7 cellular contexts compared by ENCODE assay signal in genomic region chr7:141649865-141650499, GRCh38. TPM values are rescaled to one million over a fixed set of nuclear protein-coding genes. Genes with fewer than 3 reads are reported as not detected.
DNase-seq lines count a peak whose midpoint lies in the region; ATAC-seq, FAIRE-seq and TF ChIP-seq lines count a peak whose summit lies in the region.

No MANE protein-coding gene starts in this region.

- dilution Hi-C loops in keratinocyte (cut with MboI; ENCODE audit: extremely low pct_ligation_motif_present, low sequenced_read_pairs), result no loop called here

- peak overlapping the region; percentile 32; the same call in 1 of the 2 replicates for H3K27ac ChIP-seq in GM23248
- no peak overlapping the region for H3K27ac ChIP-seq in Panc1 (ENCODE audit: low read length)
- peak overlapping the region; percentile 27 for H3K27ac ChIP-seq in caudate nucleus (ENCODE audit: low read depth, low read length)
- H3K27ac ChIP-seq in keratinocyte (ENCODE audit: control insufficient read depth, insufficient read depth, low read length), result no peak overlapping the region

- FAIRE-seq in keratinocyte (lab: Jason Lieb, UNC), result peak; percentile 77

- WGBS in GM23248 (ENCODE audit: low coverage in 1 of 2, low lambda C conversion rate in 2 of 2, missing lambda C conversion rate in 2 of 2), 2 experiments, result 14 to 23% methylated on average over 4 of the region's 4 CpGs

- POLR2A ChIA-PET in GM10248 (lab: Yijun Ruan, JAX) (no interaction called here), Panc1 (lab: Charles Lee) (no interaction called here)

- H3K79me2 ChIP-seq in GM23248 (ENCODE audit: insufficient read depth), result no peaks in the 10 kb centered on the region
- H3K79me2 ChIP-seq in keratinocyte (ENCODE audit: control insufficient read depth, insufficient read depth, low read length), result no peaks in the 10 kb centered on the region

- ATAC-seq in Panc1, result peak; percentile 94

- H3K4me1 ChIP-seq in GM23248 (ENCODE audit: insufficient read depth) (no peaks in the 10 kb centered on the region), Panc1 (ENCODE audit: control insufficient read depth, insufficient read depth, low read length) (no peaks in the 10 kb centered on the region), keratinocyte (ENCODE audit: control insufficient read depth, extremely low read depth, insufficient read depth, low read length) (no peaks in the 10 kb centered on the region)

- H2AFZ ChIP-seq in GM23248 (no peak overlapping the region), keratinocyte (ENCODE audit: control insufficient read depth, low read length) (no peak overlapping the region)

- no peak overlapping the region for H3K9ac ChIP-seq in GM23248
- H3K9ac ChIP-seq in keratinocyte (ENCODE audit: control insufficient read depth, extremely low read depth, insufficient read depth, low read length), result no peak overlapping the region

- no peaks in the 10 kb centered on the region for H4K20me1 ChIP-seq in GM23248 (ENCODE audit: insufficient read depth)
- no peaks in the 10 kb centered on the region for H4K20me1 ChIP-seq in keratinocyte (ENCODE audit: control insufficient read depth, extremely low read depth, insufficient read depth, low read length)

- TF ChIP-seq CTCF in GM10248 (IDR thresholded peaks at IDR 0.05; ENCODE audit: control extremely low read depth, extremely low read depth, low read depth, missing control alignments) (peak; percentile 72), LNCAP (IDR thresholded peaks at IDR 0.05) (peak; percentile 95), Panc1 (IDR thresholded peaks at IDR 0.05) (peak; percentile 87), keratinocyte (optimal IDR thresholded peaks at IDR 0.05 in 1 of 3, IDR thresholded peaks at IDR 0.05 in 1 of 3, conservative IDR thresholded peaks at IDR 0.05 in 1 of 3; ENCODE audit: extremely low read depth in 1 of 3, insufficient read depth in 2 of 3, low read length in 3 of 3) (peak; percentile 81 to 87 (median 83))

- BruUV-seq in Panc1 (replicated peaks; lab: Mats Ljungman, UMichigan), result no TSS peak

- H3K36me3 ChIP-seq in GM23248 (ENCODE audit: low read depth), result peaks cover 9% of the 10 kb centered on the region
- H3K36me3 ChIP-seq in Panc1 (ENCODE audit: control insufficient read depth, insufficient read depth, low read length), result no peaks in the 10 kb centered on the region; the same call in 1 of the 2 replicates
- peaks cover 6 to 11% of the 10 kb centered on the region in 2 experiments for H3K36me3 ChIP-seq in keratinocyte (ENCODE audit: control insufficient read depth in 2 of 2, extremely low read depth in 1 of 2, insufficient read depth in 2 of 2, low read length in 2 of 2)

- no peaks in the 10 kb centered on the region for H3K9me2 ChIP-seq in GM23248 (ENCODE audit: insufficient read depth)

- H3K27me3 ChIP-seq in GM23248 (replicated peaks; ENCODE audit: insufficient read depth) (no peaks in the 10 kb centered on the region), Panc1 (ENCODE audit: control insufficient read depth, insufficient read depth, low read length) (no peaks in the 10 kb centered on the region), keratinocyte (ENCODE audit: control insufficient read depth, extremely low read depth, insufficient read depth, low read length) (no peaks in the 10 kb centered on the region)

- no peaks in the 10 kb centered on the region for H3K9me1 ChIP-seq in keratinocyte (ENCODE audit: control insufficient read depth, extremely low read depth, insufficient read depth, low read length)

- H3K9me3 ChIP-seq in GM23248 (ENCODE audit: low read depth), result no peaks in the 10 kb centered on the region
- no peaks in the 10 kb centered on the region for H3K9me3 ChIP-seq in Panc1 (ENCODE audit: control insufficient read depth, insufficient read depth, low read depth, low read length)
- H3K9me3 ChIP-seq in keratinocyte (ENCODE audit: control insufficient read depth, low read depth, low read length), result no peaks in the 10 kb centered on the region

- H3K4me2 ChIP-seq in GM23248 (ENCODE audit: unreplicated experiment) (no peak overlapping the region), keratinocyte (ENCODE audit: control insufficient read depth, extremely low read depth, insufficient read depth, low read depth, low read length) (no peak overlapping the region)

- in situ Hi-C loops in GM23248 (cut with MboI) (no loop called here), Panc1 (cut with HindIII; ENCODE audit: low pct_unique_long_range_greater_than_20kb, low sequenced_read_pairs) (no loop called here)

- DNase-seq in GM10248 (ENCODE audit: extremely low spot score), result peak; percentile 43
- peak; percentile 93 for DNase-seq in GM23248
- DNase-seq in Panc1 (ENCODE audit: low read depth, low spot score), result peak; percentile 42
- peak in 51 of 61 donors; percentile 27 to 94 (median 62) for DNase-seq in caudate nucleus (lab: John Stamatoyannopoulos, UW)
- peak; percentile 15 for DNase-seq in keratinocyte (ENCODE audit: low read depth, low spot score)
- peak; percentile 0 for DNase-seq in stimulated activated naive CD4-positive, alpha-beta T cell treated with Interleukin-2 at 50 U/mL for 16 hours (lab: John Stamatoyannopoulos, UW)

- no peak overlapping the region for H3K4me3 ChIP-seq in GM23248
- H3K4me3 ChIP-seq in Panc1 (ENCODE audit: low read depth in 2 of 2, low read length in 2 of 2), result no peak overlapping the region
- H3K4me3 ChIP-seq in keratinocyte (ENCODE audit: control insufficient read depth in 2 of 3, extremely low read depth in 1 of 3, insufficient read depth in 2 of 3, low read depth in 1 of 3, low read length in 3 of 3), result no peak overlapping the region

- intact Hi-C loops in Panc1 (cut with micrococcal nuclease; ENCODE audit: unreplicated experiment), result loop anchor here (5.0 kb wide), 3 partner anchors 87 to 137 kb away; partner anchors contain the start of gene SSBP1

- peaks cover 5% of the 10 kb centered on the region for H3F3A ChIP-seq in GM23248 (ENCODE audit: insufficient read depth)

- CTCF ChIA-PET in GM10248 (lab: Yijun Ruan, JAX) (interaction anchor here (0.7 to 3.2 kb wide), 25 partner anchors 8 to 924 kb away, joined by 3 to 18 read pairs (median 5); partner anchors contain the start of genes AGK, DENND11, SSBP1 and TAS2R5), Panc1 (lab: Charles Lee) (interaction anchor here (1.0 kb wide), 1 partner anchor 88 kb away, joined by 3 read pairs; the partner anchor contains the start of gene SSBP1)

RNA-seq across cellular contexts. Expression of gene DENND11, which starts 52.0 kb away (rescaled TPM):
- total RNA-seq in GM23248 (2014; rRNA removed; shearing (Covaris generic)), result 3.0 and 7.8 TPM in 2 replicates
- polyA plus RNA-seq in GM23248 (2016; fragmentation: Nextera tagmentation; extraction: Ambion mirVana) (0.43 and 0.49 TPM in 2 replicates), keratinocyte (3.3 to 5.4 TPM (median 4.7 TPM) in 3 replicates)
- 10.4 TPM for total RNA-seq in Panc1 (2021; ENCODE audit: unreplicated experiment)
- polyA plus RNA-seq in Panc1 (2012; ENCODE audit: insufficient read length), result 7.5 TPM
- 2.4 TPM for polyA plus RNA-seq in keratinocyte (2011; ENCODE audit: low read depth)
- 2.1 and 2.8 TPM in 2 replicates for polyA plus RNA-seq in keratinocyte (2011; cell fraction: cytosol; rRNA removed)
- 11.5 and 13.4 TPM in 2 replicates for polyA plus RNA-seq in keratinocyte (2011; cell fraction: nucleus; rRNA removed)
- polyA plus RNA-seq in keratinocyte (2012; ENCODE audit: low replicate concordance), result 3.4 and 3.9 TPM in 2 replicates
- 4.5 to 8.9 TPM (median 6.1 TPM) in 3 replicates for polyA minus RNA-seq in keratinocyte
- 2.7 TPM for polyA minus RNA-seq in keratinocyte (2011; cell fraction: cytosol; rRNA and poly(A)+ RNA removed)
- 6.1 and 9.4 TPM in 2 replicates for polyA minus RNA-seq in keratinocyte (2011; cell fraction: nucleus; rRNA and poly(A)+ RNA removed)

RNA-seq across cellular contexts. Expression of gene WEE2, which starts 58.2 kb away (rescaled TPM):
- not detected in 2 replicates for total RNA-seq in GM23248 (2014; rRNA removed; shearing (Covaris generic))
- not detected in 2 replicates for polyA plus RNA-seq in GM23248 (2016; fragmentation: Nextera tagmentation; extraction: Ambion mirVana)
- total RNA-seq in Panc1 (2021; ENCODE audit: unreplicated experiment), result not detected
- polyA plus RNA-seq in Panc1 (2012; ENCODE audit: insufficient read length), result not detected
- polyA plus RNA-seq in keratinocyte, result not detected in 3 replicates
- polyA plus RNA-seq in keratinocyte (2011; ENCODE audit: low read depth), result 0.09 TPM
- not detected in 2 replicates for polyA plus RNA-seq in keratinocyte (2011; cell fraction: cytosol; rRNA removed)
- polyA plus RNA-seq in keratinocyte (2011; cell fraction: nucleus; rRNA removed), result not detected in 2 replicates
- not detected in 2 replicates for polyA plus RNA-seq in keratinocyte (2012; ENCODE audit: low replicate concordance)
- not detected in 3 replicates for polyA minus RNA-seq in keratinocyte
- polyA minus RNA-seq in keratinocyte (2011; cell fraction: cytosol; rRNA and poly(A)+ RNA removed), result not detected
- not detected in 2 replicates for polyA minus RNA-seq in keratinocyte (2011; cell fraction: nucleus; rRNA and poly(A)+ RNA removed)

Comparison
In these comparisons a context has a peak if more than half of its experiments do, and no peak if none do; other contexts are left out.
1. DNase-seq: peak in every context shown above with its lines; median percentile 93 in GM23248; 62 in caudate nucleus; 43 in GM10248; 42 in Panc1; 15 in keratinocyte; 0 in stimulated activated naive CD4-positive, alpha-beta T cell treated with Interleukin-2 at 50 U/mL for 16 hours.
2. H3K27ac ChIP-seq: peak in GM23248 (single experiment) and caudate nucleus (single experiment); none in Panc1 (single experiment) and keratinocyte (single experiment).
3. Peak in every context shown above with its lines, with median percentiles within 50 percentile points of each other: CTCF ChIP-seq.